10 cellular contexts compared by ENCODE assay signal in genomic region chr10:50937230-50937907, GRCh38. TPM values are rescaled to one million over a fixed set of nuclear protein-coding genes. Genes with fewer than 3 reads are reported as not detected.
DNase-seq lines count a peak whose midpoint lies in the region; ATAC-seq and TF ChIP-seq lines count a peak whose summit lies in the region.
"Had no signal": no experiment of that assay in that cellular context is flagged by ENCODE, and none has a peak within 500 bp of the region (broad histone marks: within the 10 kb centered on the region; RNA-seq: fewer than 3 reads in every experiment).

No MANE protein-coding gene starts in this region.

- H3K36me3 ChIP-seq in GM06990 (ENCODE audit: control insufficient read depth, insufficient read depth, low read length) (no peaks in the 10 kb centered on the region), osteoblast (ENCODE audit: insufficient read depth, low read length) (no peaks in the 10 kb centered on the region)

- no peaks in the 10 kb centered on the region for H4K20me1 ChIP-seq in osteoblast (ENCODE audit: insufficient read depth, low read length)

- no peak for ATAC-seq in GM18873 (IDR thresholded peaks at IDR 0.05; ENCODE audit: low FRiP score, unreplicated experiment)
- ATAC-seq: esophagus mucosa had no signal

- DNase-seq in GM06990 (ENCODE audit: extremely low read depth, insufficient read length): no peak
- DNase-seq in NCI-H226: peak; percentile 21
- DNase-seq in epithelial cell of esophagus (ENCODE audit: low read depth): peak; percentile 45
- DNase-seq in osteoblast (ENCODE audit: insufficient read length, low spot score, missing footprints): peak; percentile 22
- no peak for DNase-seq in T1000 (lab: John Stamatoyannopoulos, UW)
- DNase-seq in germinal center (ENCODE audit: low spot score): no peak
- no peak for DNase-seq in activated naive CD4-positive, alpha-beta T cell treated with Interleukin-2 at 50 U/mL for 16 hours

- H3K4me1 ChIP-seq in osteoblast (ENCODE audit: insufficient read depth, low read length): no peaks in the 10 kb centered on the region

- H2AFZ ChIP-seq in osteoblast (ENCODE audit: low read length): no peak overlapping the region

- H3K4me3 ChIP-seq in GM06990 (replicated peaks; ENCODE audit: low read depth, low read length) (no peak overlapping the region), epithelial cell of esophagus (ENCODE audit: low read length) (no peak overlapping the region), osteoblast (ENCODE audit: insufficient read depth, low read length) (no peak overlapping the region)

- H3K27me3 ChIP-seq in GM06990 (replicated peaks; ENCODE audit: control insufficient read depth, insufficient read depth, low read length) (no peaks in the 10 kb centered on the region), osteoblast (ENCODE audit: insufficient read depth, low read length) (peaks cover 9% of the 10 kb centered on the region)

- H3K79me2 ChIP-seq in osteoblast (ENCODE audit: insufficient read depth, low read length): no peaks in the 10 kb centered on the region

- no peak overlapping the region for H3K4me2 ChIP-seq in osteoblast (ENCODE audit: insufficient read depth, low read length)

- no peak overlapping the region for H3K27ac ChIP-seq in osteoblast (ENCODE audit: low read depth, low read length)

- TF ChIP-seq CTCF in GM06990 (IDR thresholded peaks at IDR 0.05; ENCODE audit: insufficient read depth, low read length, poor library complexity, severe bottlenecking) (peak; percentile 49), epithelial cell of esophagus (IDR thresholded peaks at IDR 0.05; ENCODE audit: insufficient read depth, low read depth, low read length, missing control alignments) (peak; percentile 64), osteoblast (IDR thresholded peaks at IDR 0.05; ENCODE audit: extremely low read depth, low read depth, low read length) (peak; percentile 59)

- H3K9me3 ChIP-seq in osteoblast (ENCODE audit: low read depth, low read length): no peaks in the 10 kb centered on the region

RNA-seq across cellular contexts. Expression of gene A1CF, which starts 51.9 kb away (rescaled TPM):
- total RNA-seq in osteoblast: not detected in 2 replicates
- total RNA-seq: esophagus mucosa, temporal lobe had no signal

Comparison
In these comparisons a context has a peak if more than half of its experiments do, and no peak if none do; other contexts are left out.
1. DNase-seq: peak in NCI-H226 (single experiment), epithelial cell of esophagus (single experiment) and osteoblast (single experiment); none in GM06990 (single experiment), T1000 (single experiment), germinal center (single experiment) and activated naive CD4-positive, alpha-beta T cell treated with Interleukin-2 at 50 U/mL for 16 hours (single experiment).
2. Peak in every context shown above with its lines, with median percentiles within 50 percentile points of each other: CTCF ChIP-seq.